15 cellular contexts compared by ENCODE assay signal in genomic region chr17:69608114-69608513, GRCh38.
A peak's percentile ranks its signal among the peaks of the same experiment; 100 is the strongest.
DNase-seq lines count a peak whose midpoint lies in the region; TF ChIP-seq lines count a peak whose summit lies in the region.
"Had no signal": no experiment of that assay in that cellular context is flagged by ENCODE, and none has a peak within 500 bp of the region (broad histone marks: within the 10 kb centered on the region; RNA-seq: fewer than 3 reads in every experiment).

No MANE protein-coding gene starts in this region.

- H4K91ac ChIP-seq in mesenchymal stem cell (ENCODE audit: low read length) = no peak overlapping the region
- H4K91ac ChIP-seq in neuronal stem cell (ENCODE audit: low read depth, low read length, poor library complexity) = no peak overlapping the region

- H3K4me3 ChIP-seq in mesenchymal stem cell (ENCODE audit: insufficient read depth in 1 of 2, low read depth in 1 of 2, low read length in 2 of 2) = no peak overlapping the region
- no peak overlapping the region for H3K4me3 ChIP-seq in subcutaneous abdominal adipose tissue (ENCODE audit: low read depth in 1 of 5, low read length in 5 of 5)
- H3K4me3 ChIP-seq in neuronal stem cell (ENCODE audit: low read length in 2 of 2) = no peak overlapping the region

- DNase-seq in NCI-H2171 (lab: John Stamatoyannopoulos, UW) (peak; percentile 40), mesenchymal stem cell (no peak), HPDE6-E6E7 (ENCODE audit: extremely low spot score) (no peak), putamen (ENCODE audit: low spot score) (no peak), NCI-H1092 treated with DMSO at 0.1 percent for 48 hours (lab: John Stamatoyannopoulos, UW) (no peak), neuronal stem cell (ENCODE audit: low spot score) (no peak)
- DNase-seq: activated CD8-positive, alpha-beta T cell treated with anti-CD3 and anti-CD28 coated beads for 36 hours; activated gamma-delta T cell treated with Interleukin-2 at 50 U/mL for 16 hours; hypothalamus; left ventricle myocardium superior; NCI-H2107; occipital lobe had no signal

- H3K14ac ChIP-seq in mesenchymal stem cell (ENCODE audit: low read length in 2 of 2) (no peak overlapping the region), neuronal stem cell (ENCODE audit: low read length) (no peak overlapping the region)

- no peak overlapping the region for H3K18ac ChIP-seq in mesenchymal stem cell (ENCODE audit: low read depth in 1 of 2, low read length in 2 of 2)
- H3K18ac ChIP-seq in neuronal stem cell (ENCODE audit: low read length) = no peak overlapping the region

- H2BK12ac ChIP-seq in mesenchymal stem cell (ENCODE audit: low read length in 2 of 2) (no peak overlapping the region), neuronal stem cell (ENCODE audit: low read length) (no peak overlapping the region)

- H3K9ac ChIP-seq in mesenchymal stem cell (ENCODE audit: low read length) (peak overlapping the region; percentile 91), subcutaneous abdominal adipose tissue (ENCODE audit: low read length in 5 of 5) (no peak overlapping the region), neuronal stem cell (ENCODE audit: low read depth, low read length, poor library complexity) (no peak overlapping the region)

- H4K8ac ChIP-seq in mesenchymal stem cell (ENCODE audit: low read length) (no peak overlapping the region), neuronal stem cell (ENCODE audit: low read depth, low read length) (no peak overlapping the region)

- no peaks in the 10 kb centered on the region for H3K36me3 ChIP-seq in mesenchymal stem cell (ENCODE audit: control insufficient read depth in 1 of 2, insufficient read depth in 2 of 2, low read depth in 1 of 2, low read length in 2 of 2)
- H3K36me3 ChIP-seq in subcutaneous abdominal adipose tissue (ENCODE audit: control insufficient read depth in 5 of 5, insufficient read depth in 5 of 5, low read length in 5 of 5) = no peaks in the 10 kb centered on the region
- H3K36me3 ChIP-seq in neuronal stem cell (replicated peaks in 1 of 2; ENCODE audit: control insufficient read depth in 2 of 2, insufficient read depth in 2 of 2, low read length in 2 of 2) = no peaks in the 10 kb centered on the region

- no peak overlapping the region for H2BK5ac ChIP-seq in mesenchymal stem cell (ENCODE audit: low read depth, low read length, poor library complexity, severe bottlenecking)
- no peak overlapping the region for H2BK5ac ChIP-seq in neuronal stem cell (ENCODE audit: low read length)

- no peak overlapping the region for H3K4ac ChIP-seq in mesenchymal stem cell (ENCODE audit: low read depth in 1 of 2, low read length in 2 of 2)
- no peak overlapping the region for H3K4ac ChIP-seq in neuronal stem cell (ENCODE audit: low read length)

- peak overlapping the region in 4 of 5 experiments; percentile 5 to 98 (median 72) for H3K27ac Mint-ChIP-seq in brain
- H3K27ac Mint-ChIP-seq: CD14-positive monocyte had no signal

- peaks cover 5% of the 10 kb centered on the region for H3K36me3 Mint-ChIP-seq in brain
- H3K36me3 Mint-ChIP-seq: CD14-positive monocyte had no signal

- no peaks in the 10 kb centered on the region for H3K27me3 Mint-ChIP-seq in brain

- WGBS in mesenchymal stem cell = 100% methylated on average over 1 of the region's 2 CpGs
- no CpG with 5 or more reads among the region's 2 CpGs for WGBS in neuronal stem cell (ENCODE audit: extremely low coverage in 2 of 2, insufficient read length in 2 of 2, insufficient replicate concordance in 1 of 2), 2 donors

- H2BK15ac ChIP-seq in mesenchymal stem cell (ENCODE audit: low read depth, poor library complexity, severe bottlenecking) (no peak overlapping the region), neuronal stem cell (ENCODE audit: low read length) (no peak overlapping the region)

- H3K4me2 ChIP-seq in mesenchymal stem cell (ENCODE audit: low read length, poor library complexity, severe bottlenecking) (no peak overlapping the region), neuronal stem cell (ENCODE audit: insufficient read depth, low read length, poor library complexity, severe bottlenecking) (no peak overlapping the region)

- no peaks in the 10 kb centered on the region for H3K27me3 ChIP-seq in mesenchymal stem cell (ENCODE audit: control insufficient read depth in 1 of 2, insufficient read depth in 1 of 2, low read length in 2 of 2)
- no peaks in the 10 kb centered on the region for H3K27me3 ChIP-seq in subcutaneous abdominal adipose tissue (ENCODE audit: control insufficient read depth in 5 of 5, insufficient read depth in 4 of 5, low read length in 5 of 5)
- H3K27me3 ChIP-seq in neuronal stem cell (ENCODE audit: control insufficient read depth in 3 of 3, insufficient read depth in 3 of 3, low read depth in 1 of 3, low read length in 3 of 3) = no peaks in the 10 kb centered on the region

- H2BK120ac ChIP-seq in mesenchymal stem cell (ENCODE audit: low read depth, low read length) = no peak overlapping the region
- no peak overlapping the region for H2BK120ac ChIP-seq in neuronal stem cell (ENCODE audit: low read depth, low read length)

- H3K23ac ChIP-seq in mesenchymal stem cell (ENCODE audit: low read length in 2 of 2) (no peak overlapping the region), neuronal stem cell (ENCODE audit: low read depth, low read length, poor library complexity) (no peak overlapping the region)

- H3K27ac ChIP-seq in mesenchymal stem cell (ENCODE audit: low read length, poor library complexity, severe bottlenecking) (peak overlapping the region; percentile 100), subcutaneous abdominal adipose tissue (ENCODE audit: low read depth, low read length) (peak overlapping the region; percentile 3), neuronal stem cell (replicated peaks; ENCODE audit: low read length) (no peak overlapping the region)

- H2AK5ac ChIP-seq in mesenchymal stem cell (ENCODE audit: low read length, severe bottlenecking) = no peak overlapping the region
- no peak overlapping the region for H2AK5ac ChIP-seq in neuronal stem cell (ENCODE audit: low read depth, low read length)

- peaks cover 6 to 15% (median 9%) of the 10 kb centered on the region in 5 experiments for H3K9me3 Mint-ChIP-seq in brain
- H3K9me3 Mint-ChIP-seq: activated CD8-positive, alpha-beta T cell treated with anti-CD3 and anti-CD28 coated beads for 36 hours had no signal

- no peak overlapping the region for H2AFZ ChIP-seq in mesenchymal stem cell (ENCODE audit: low read depth, low read length)
- no peak overlapping the region for H2AFZ ChIP-seq in neuronal stem cell (ENCODE audit: low read length)

- H3K9me3 ChIP-seq in mesenchymal stem cell (ENCODE audit: control insufficient read depth, low read length) (no peaks in the 10 kb centered on the region), subcutaneous abdominal adipose tissue (ENCODE audit: control insufficient read depth in 5 of 5, low read length in 5 of 5) (no peaks in the 10 kb centered on the region), neuronal stem cell (replicated peaks in 1 of 2; ENCODE audit: control insufficient read depth in 2 of 2, insufficient read depth in 1 of 2, low read depth in 1 of 2, low read length in 2 of 2) (peaks cover 0 to 4% of the 10 kb centered on the region in 2 donors)

- TF ChIP-seq CTCF in brain (conservative IDR thresholded peaks at IDR 0.05) = no peak

- H3K4me1 ChIP-seq in mesenchymal stem cell (ENCODE audit: control insufficient read depth, insufficient read depth, low read depth, low read length) = peaks cover 3% of the 10 kb centered on the region
- H3K4me1 ChIP-seq in subcutaneous abdominal adipose tissue (ENCODE audit: control insufficient read depth in 5 of 5, insufficient read depth in 5 of 5, low read length in 5 of 5) = peaks cover 0 to 29% (median 27%) of the 10 kb centered on the region in 5 donors
- H3K4me1 ChIP-seq in neuronal stem cell (ENCODE audit: control insufficient read depth in 2 of 2, insufficient read depth in 1 of 2, low read depth in 1 of 2, low read length in 2 of 2) = peaks cover 5 to 7% of the 10 kb centered on the region in 2 donors

- H3K79me1 ChIP-seq in mesenchymal stem cell (replicated peaks; ENCODE audit: low read length, poor library complexity, severe bottlenecking) = no peaks in the 10 kb centered on the region
- H3K79me1 ChIP-seq in neuronal stem cell (ENCODE audit: low read depth, low read length) = no peaks in the 10 kb centered on the region

- H3K4me1 Mint-ChIP-seq in brain = peaks cover 52% of the 10 kb centered on the region

- no peak overlapping the region for H3K4me3 Mint-ChIP-seq in brain
- H3K4me3 Mint-ChIP-seq: activated CD8-positive, alpha-beta T cell treated with anti-CD3 and anti-CD28 coated beads for 36 hours had no signal
